Comparison of ENCODE assay signal across 14 cellular contexts in genomic region chr1:21553116-21553926, GRCh38. TPM values are rescaled to one million over a fixed set of nuclear protein-coding genes. Genes with fewer than 3 reads are reported as not detected.
DNase-seq lines count a peak whose midpoint lies in the region; ATAC-seq and TF ChIP-seq lines count a peak whose summit lies in the region.
"Had no signal": no experiment of that assay in that cellular context is flagged by ENCODE, and none has a peak within 500 bp of the region (broad histone marks: within the 10 kb centered on the region; RNA-seq: fewer than 3 reads in every experiment).

No MANE protein-coding gene starts in this region.

- H3K36me3 Mint-ChIP-seq in H9 (ENCODE audit: insufficient read depth in 1 of 3, low read depth in 3 of 3): peaks cover 5 to 22% (median 8%) of the 10 kb centered on the region in 3 experiments; a peak in 6 of 7 replicates
- H3K36me3 Mint-ChIP-seq: naive thymus-derived CD4-positive, alpha-beta T cell had no signal

- H2BK20ac ChIP-seq in H9 (ENCODE audit: low read depth, low read length, poor library complexity, severe bottlenecking): no peak overlapping the region

- H3K56ac ChIP-seq in H9 (ENCODE audit: insufficient read length, low read depth, low read length): no peak overlapping the region

- H2BK15ac ChIP-seq in H9 (ENCODE audit: low read depth, low read length): no peak overlapping the region

- H3K79me1 ChIP-seq in H9 (ENCODE audit: insufficient read depth, low read depth, low read length, poor library complexity, severe bottlenecking): no peaks in the 10 kb centered on the region

- H3K27me3 ChIP-seq in H9 (ENCODE audit: insufficient read depth, low read length) (no peaks in the 10 kb centered on the region), osteoblast (ENCODE audit: insufficient read depth, low read length) (peaks cover 4% of the 10 kb centered on the region)

- no peak overlapping the region for H3K4ac ChIP-seq in H9 (ENCODE audit: low read depth, low read length)

- H3K9ac ChIP-seq in H9 (ENCODE audit: extremely low read depth, insufficient read length, low read length): no peak overlapping the region

- no peaks in the 10 kb centered on the region for H3K27me3 Mint-ChIP-seq in H9 (ENCODE audit: low read depth)

- H3K23ac ChIP-seq in H9 (ENCODE audit: insufficient read length, low read depth, low read length): no peak overlapping the region

- no peak overlapping the region for H2AFZ ChIP-seq in H9 (ENCODE audit: low read length)
- peak overlapping the region; percentile 46 for H2AFZ ChIP-seq in osteoblast (ENCODE audit: low read length)
- H2AFZ ChIP-seq: PC-9 had no signal

- H3K4me3 Mint-ChIP-seq in H9: no peak overlapping the region
- H3K4me3 Mint-ChIP-seq: activated naive CD8-positive, alpha-beta T cell treated with anti-CD3 and anti-CD28 coated beads, Interleukin-2, amount 50 U/mL, for 24 hours; effector memory CD8-positive, alpha-beta T cell; naive thymus-derived CD4-positive, alpha-beta T cell had no signal

- no peak overlapping the region for H4K5ac ChIP-seq in H9 (ENCODE audit: insufficient read length, low read depth, low read length)

- H4K20me1 ChIP-seq in H9 (ENCODE audit: control insufficient read depth, insufficient read depth, insufficient read length) (no peaks in the 10 kb centered on the region), osteoblast (ENCODE audit: insufficient read depth, low read length) (no peaks in the 10 kb centered on the region)

- no peak overlapping the region for H2BK12ac ChIP-seq in H9 (ENCODE audit: insufficient read length, low read depth, low read length)

- H3K14ac ChIP-seq in H9 (ENCODE audit: insufficient read depth, low read length): no peak overlapping the region

- H3K9me3 ChIP-seq in H9 (ENCODE audit: control insufficient read depth, low read depth, low read length) (no peaks in the 10 kb centered on the region), osteoblast (ENCODE audit: low read depth, low read length) (no peaks in the 10 kb centered on the region)
- H3K9me3 ChIP-seq: tibial nerve had no signal

- no peak overlapping the region for H2AK5ac ChIP-seq in H9 (ENCODE audit: insufficient read length, low read length)

- peaks cover 9% of the 10 kb centered on the region for H3K36me3 ChIP-seq in osteoblast (ENCODE audit: insufficient read depth, low read length)
- H3K36me3 ChIP-seq: tibial nerve had no signal

- H3K4me2 ChIP-seq in H9 (ENCODE audit: insufficient read depth, insufficient read length, low read length) (no peak overlapping the region), osteoblast (ENCODE audit: insufficient read depth, low read length) (peak overlapping the region; percentile 84)
- H3K4me2 ChIP-seq: PC-9 had no signal

- H2BK5ac ChIP-seq in H9 (ENCODE audit: insufficient read length, low read length): no peak overlapping the region

- no peak for ATAC-seq in GM18909 (IDR thresholded peaks at IDR 0.05; ENCODE audit: poor library complexity, unreplicated experiment)
- ATAC-seq: activated naive CD8-positive, alpha-beta T cell treated with anti-CD3 and anti-CD28 coated beads, Interleukin-2, amount 50 U/mL, for 24 hours; effector memory CD8-positive, alpha-beta T cell; naive thymus-derived CD4-positive, alpha-beta T cell had no signal

- peaks cover 2% of the 10 kb centered on the region; the same call in 1 of the 2 replicates for H3K4me1 ChIP-seq in H9 (ENCODE audit: insufficient read depth, low read length)
- peaks cover 30% of the 10 kb centered on the region for H3K4me1 ChIP-seq in osteoblast (ENCODE audit: insufficient read depth, low read length)

- H3K27ac ChIP-seq in H9 (ENCODE audit: insufficient read length, low read depth, low read length) (no peak overlapping the region), osteoblast (ENCODE audit: low read depth, low read length) (peak overlapping the region; percentile 98)
- H3K27ac ChIP-seq: PC-9, tibial nerve had no signal

- H3K27ac Mint-ChIP-seq in H9: peak overlapping the region in 1 of 3 experiments; percentile 88; a peak in 3 of 7 replicates
- H3K27ac Mint-ChIP-seq: activated naive CD8-positive, alpha-beta T cell treated with anti-CD3 and anti-CD28 coated beads, Interleukin-2, amount 50 U/mL, for 24 hours; effector memory CD8-positive, alpha-beta T cell; naive thymus-derived CD4-positive, alpha-beta T cell had no signal

- H4K8ac ChIP-seq in H9 (replicated peaks; ENCODE audit: insufficient read length, low read depth, low read length): no peak overlapping the region

- no peak overlapping the region for H3T11ph ChIP-seq in H9 (ENCODE audit: low read length)

- peak overlapping the region; percentile 57 for H3K4me3 ChIP-seq in osteoblast (ENCODE audit: insufficient read depth, low read length)
- H3K4me3 ChIP-seq: PC-9, tibial nerve had no signal

- no CpG with 5 or more reads among the region's 8 CpGs for WGBS in H9 (ENCODE audit: extremely low coverage, insufficient read length, low lambda C conversion rate)

- no peak overlapping the region for H3K18ac ChIP-seq in H9 (ENCODE audit: insufficient read length, low read depth, low read length)

- TF ChIP-seq CTCF in H9 (conservative IDR thresholded peaks at IDR 0.05) (no peak), osteoblast (IDR thresholded peaks at IDR 0.05; ENCODE audit: extremely low read depth, low read depth, low read length) (no peak)

- DNase-seq in H9 (peak; percentile 41), NCI-H226 (peak; percentile 22), fibroblast of peridontal ligament (ENCODE audit: extremely low read depth) (peak; percentile 47), osteoblast (ENCODE audit: insufficient read length, low spot score, missing footprints) (peak; percentile 90), OCI-M1 (lab: John Stamatoyannopoulos, UW) (no peak)
- no peak for DNase-seq in stimulated activated CD4-positive, alpha-beta T cell treated with anti-CD3 and anti-CD28 coated beads, Interleukin-15, amount 100 ng/mL, for 24 hours
- no peak for DNase-seq in activated CD4-positive, alpha-beta T cell treated with anti-CD3 and anti-CD28 coated beads for 1 hour
- DNase-seq: activated naive CD8-positive, alpha-beta T cell treated with anti-CD3 and anti-CD28 coated beads, Interleukin-2, amount 50 U/mL, for 24 hours; DMS 273 treated with DMSO at 0.1 percent for 48 hours; effector memory CD8-positive, alpha-beta T cell; naive thymus-derived CD4-positive, alpha-beta T cell had no signal

- H3K79me2 ChIP-seq in H9 (ENCODE audit: insufficient read depth, low read length) (no peaks in the 10 kb centered on the region), osteoblast (ENCODE audit: insufficient read depth, low read length) (no peaks in the 10 kb centered on the region)

- no peaks in the 10 kb centered on the region for H3K9me3 Mint-ChIP-seq in H9
- H3K9me3 Mint-ChIP-seq: activated naive CD8-positive, alpha-beta T cell treated with anti-CD3 and anti-CD28 coated beads, Interleukin-2, amount 50 U/mL, for 24 hours; effector memory CD8-positive, alpha-beta T cell had no signal

- H3K4me1 Mint-ChIP-seq in H9: peaks cover 30 to 34% of the 10 kb centered on the region in 2 experiments
- H3K4me1 Mint-ChIP-seq: activated naive CD8-positive, alpha-beta T cell treated with anti-CD3 and anti-CD28 coated beads, Interleukin-2, amount 50 U/mL, for 24 hours had no signal

- no peaks in the 10 kb centered on the region for H3K23me2 ChIP-seq in H9 (ENCODE audit: insufficient read length, low read depth, low read length, poor library complexity, severe bottlenecking)

- H4K91ac ChIP-seq in H9 (ENCODE audit: insufficient read length, low read depth, low read length): no peak overlapping the region

- no peak overlapping the region for H2BK120ac ChIP-seq in H9 (ENCODE audit: low read depth, low read length, poor library complexity, severe bottlenecking)

RNA-seq across cellular contexts. Expression of gene ALPL, which starts 44.1 kb away (rescaled TPM):
- 84.8 and 92.9 TPM in 2 replicates for total RNA-seq in H9 (2021)
- 7.1 and 8.0 TPM in 2 replicates for total RNA-seq in osteoblast
- total RNA-seq: naive thymus-derived CD4-positive, alpha-beta T cell; PC-9 had no signal

Comparison
In these comparisons a context has a peak if more than half of its experiments do, and no peak if none do; other contexts are left out.
1. DNase-seq: peak in H9 (single experiment), NCI-H226 (single experiment), fibroblast of peridontal ligament (single experiment) and osteoblast (single experiment); none in OCI-M1 (single experiment), stimulated activated CD4-positive, alpha-beta T cell treated with anti-CD3 and anti-CD28 coated beads, Interleukin-15, amount 100 ng/mL, for 24 hours (single experiment) and activated CD4-positive, alpha-beta T cell treated with anti-CD3 and anti-CD28 coated beads for 1 hour (single experiment).